In the genomic region with DNA sequence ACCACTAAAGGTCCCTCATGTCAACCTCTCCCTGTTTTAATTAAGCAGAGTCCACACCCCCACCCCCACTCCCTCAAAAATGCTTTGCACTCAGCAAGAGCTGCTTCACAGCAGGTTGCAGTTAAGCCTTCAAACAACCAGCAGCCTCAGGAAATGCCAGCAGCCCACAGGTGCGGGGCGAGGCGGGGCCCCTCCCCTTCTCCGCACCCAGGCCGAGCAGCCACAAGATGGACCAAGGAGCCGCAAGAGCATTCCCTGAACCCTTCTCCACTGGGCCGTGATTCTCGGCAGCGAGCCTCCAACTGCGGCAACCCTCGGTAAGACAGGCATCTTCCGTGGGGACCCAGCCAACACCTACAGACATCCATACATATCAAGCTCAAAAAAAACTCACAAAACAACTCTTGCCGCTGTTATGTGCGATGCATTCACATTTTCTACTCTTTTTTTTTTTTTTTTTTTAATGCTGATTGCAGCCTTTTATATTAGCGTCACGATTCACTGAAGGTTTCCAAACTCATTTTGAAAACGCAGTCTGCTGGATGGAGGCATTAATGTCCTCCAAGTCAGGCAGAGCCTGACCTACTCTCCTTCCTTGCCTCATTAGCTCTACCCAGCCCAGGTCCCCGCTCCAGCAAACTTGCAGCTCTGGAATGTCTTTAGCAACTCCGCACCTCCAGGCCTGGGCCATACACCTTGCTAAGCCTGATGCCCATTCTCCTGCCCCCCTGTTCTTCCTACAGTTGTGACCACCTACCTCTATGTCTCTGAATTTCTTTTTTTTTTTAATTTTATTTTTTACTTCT, we compare ENCODE assay signal across 8 cellular contexts.
DNase-seq lines count a peak whose midpoint lies in the region; ATAC-seq, FAIRE-seq and TF ChIP-seq lines count a peak whose summit lies in the region.

No MANE protein-coding gene starts in this region.

- H3K9me3 ChIP-seq in astrocyte (ENCODE audit: insufficient read depth, low read depth, low read length) (no peaks in the 10 kb centered on the region), tibial nerve (no peaks in the 10 kb centered on the region), testis (no peaks in the 10 kb centered on the region)

- WGBS in tibial nerve, 2 donors = 29 to 34% methylated on average over 19 of the region's 19 CpGs
- WGBS in testis, 2 donors = 12 to 21% methylated on average over 19 of the region's 19 CpGs

- peak overlapping the region; percentile 26 for H3K27ac Mint-ChIP-seq in astrocyte (ENCODE audit: unreplicated experiment)

- no peak for FAIRE-seq in astrocyte (lab: Jason Lieb, UNC)

- peak overlapping the region; percentile 1 for H3K4me3 ChIP-seq in astrocyte (ENCODE audit: insufficient read depth, low read depth, low read length)
- no peak overlapping the region for H3K4me3 ChIP-seq in tibial nerve
- no peak overlapping the region for H3K4me3 ChIP-seq in testis

- peaks cover 8% of the 10 kb centered on the region for H3K4me1 Mint-ChIP-seq in astrocyte (ENCODE audit: low read depth, unreplicated experiment)

- H3K27me3 ChIP-seq in astrocyte (ENCODE audit: insufficient read depth, low read length) (peaks cover 4% of the 10 kb centered on the region), tibial nerve (no peaks in the 10 kb centered on the region), testis (no peaks in the 10 kb centered on the region)

- H3K4me1 ChIP-seq in astrocyte (ENCODE audit: insufficient read depth, low read length) (no peaks in the 10 kb centered on the region), tibial nerve (peaks cover 0 to 6% (median 0%) of the 10 kb centered on the region in 4 donors), testis (no peaks in the 10 kb centered on the region)

- intact Hi-C loops in testis (cut with DNase I; ENCODE audit: low total_unique reads) = no loop called here

- TF ChIP-seq POLR2A in tibial nerve (IDR thresholded peaks at IDR 0.05) (no peak), testis (IDR thresholded peaks at IDR 0.05) (no peak)

- H3K36me3 ChIP-seq in astrocyte (ENCODE audit: insufficient read depth, low read length) (no peaks in the 10 kb centered on the region), tibial nerve (no peaks in the 10 kb centered on the region), testis (ENCODE audit: low read depth, missing control alignments) (no peaks in the 10 kb centered on the region)

- H3K4me2 ChIP-seq in astrocyte (ENCODE audit: low read length) = peak overlapping the region; percentile 54

- no peaks in the 10 kb centered on the region for H3K79me2 ChIP-seq in astrocyte (ENCODE audit: insufficient read depth, low read length)

- no peak overlapping the region for H3K9ac ChIP-seq in astrocyte (ENCODE audit: low read length)

- ATAC-seq in HG03378 (IDR thresholded peaks at IDR 0.05; ENCODE audit: unreplicated experiment) (no peak), GM19328 (IDR thresholded peaks at IDR 0.05; ENCODE audit: unreplicated experiment) (no peak)

- no peak overlapping the region for H3K27ac ChIP-seq in astrocyte (ENCODE audit: low read depth, low read length)
- H3K27ac ChIP-seq in tibial nerve = no peak overlapping the region
- H3K27ac ChIP-seq in testis = no peak overlapping the region

- no peaks in the 10 kb centered on the region for H4K20me1 ChIP-seq in astrocyte (ENCODE audit: insufficient read depth, low read length)

- no peak overlapping the region for H3K4me3 Mint-ChIP-seq in astrocyte (ENCODE audit: unreplicated experiment)

- TF ChIP-seq CTCF in astrocyte (IDR thresholded peaks at IDR 0.05; ENCODE audit: insufficient read depth, low read depth, low read length) = no peak
- no peak for TF ChIP-seq CTCF in tibial nerve (IDR thresholded peaks at IDR 0.05)
- TF ChIP-seq CTCF in testis (IDR thresholded peaks at IDR 0.05) = no peak

- peaks cover 46% of the 10 kb centered on the region for H3K27me3 Mint-ChIP-seq in astrocyte (ENCODE audit: low read depth, unreplicated experiment)

- no peaks in the 10 kb centered on the region for H3K36me3 Mint-ChIP-seq in astrocyte (ENCODE audit: low read depth, unreplicated experiment)

- peak overlapping the region; percentile 37 for H2AFZ ChIP-seq in astrocyte (ENCODE audit: low read depth, low read length)

- H3K9me3 Mint-ChIP-seq in astrocyte (ENCODE audit: unreplicated experiment) = peaks cover 4% of the 10 kb centered on the region

- TF ChIP-seq EP300 in tibial nerve (IDR thresholded peaks at IDR 0.05) = no peak

- peak; percentile 38 for DNase-seq in DMS79 treated with DMSO at 0.1 percent for 48 hours (lab: John Stamatoyannopoulos, UW)
- DNase-seq in NCI-H146 treated with DMSO at 0.1 percent for 48 hours (lab: John Stamatoyannopoulos, UW; ENCODE audit: unreplicated experiment) = peak; percentile 41
- peak; percentile 13 for DNase-seq in astrocyte (ENCODE audit: low read depth)
- peak; percentile 1 for DNase-seq in midbrain (lab: John Stamatoyannopoulos, UW)
- no peak for DNase-seq in tibial nerve (ENCODE audit: low spot score in 2 of 2)
- DNase-seq in testis = no peak

Comparison
In these comparisons a context has a peak if more than half of its experiments do, and no peak if none do; other contexts are left out.
1. DNase-seq: peak in DMS79 treated with DMSO at 0.1 percent for 48 hours (single experiment), NCI-H146 treated with DMSO at 0.1 percent for 48 hours (single experiment), astrocyte (single experiment) and midbrain (single experiment); none in tibial nerve (0 of 2) and testis (single experiment).